ENCODE assay signal across 1 cellular context in genomic region chr13:48414501-48414900, GRCh38.
TF ChIP-seq lines count a peak whose summit lies in the region.

No MANE protein-coding gene starts in this region.

TF ChIP-seq in GM12878, 131 proteins besides CTCF, POLR2A, EP300 and RAD21:
- no peak for TF ChIP-seq ZBED1 (IDR thresholded peaks at IDR 0.05; ENCODE audit: borderline replicate concordance)
- no peak for TF ChIP-seq ATF7 (IDR thresholded peaks at IDR 0.05; ENCODE audit: low read depth)
- TF ChIP-seq JUNB (IDR thresholded peaks at IDR 0.05) = no peak
- TF ChIP-seq ZBTB33 (IDR thresholded peaks at IDR 0.05) = no peak
- no peak for TF ChIP-seq FOS (IDR thresholded peaks at IDR 0.05; ENCODE audit: borderline replicate concordance, extremely low read depth, insufficient read length)
- TF ChIP-seq, protein P1, sequence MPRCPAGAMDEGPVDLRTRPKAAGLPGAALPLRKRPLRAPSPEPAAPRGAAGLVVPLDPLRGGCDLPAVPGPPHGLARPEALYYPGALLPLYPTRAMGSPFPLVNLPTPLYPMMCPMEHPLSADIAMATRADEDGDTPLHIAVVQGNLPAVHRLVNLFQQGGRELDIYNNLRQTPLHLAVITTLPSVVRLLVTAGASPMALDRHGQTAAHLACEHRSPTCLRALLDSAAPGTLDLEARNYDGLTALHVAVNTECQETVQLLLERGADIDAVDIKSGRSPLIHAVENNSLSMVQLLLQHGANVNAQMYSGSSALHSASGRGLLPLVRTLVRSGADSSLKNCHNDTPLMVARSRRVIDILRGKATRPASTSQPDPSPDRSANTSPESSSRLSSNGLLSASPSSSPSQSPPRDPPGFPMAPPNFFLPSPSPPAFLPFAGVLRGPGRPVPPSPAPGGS (IDR thresholded peaks at IDR 0.05; ENCODE audit: borderline replicate concordance, insufficient read depth, low read depth, low read length, poor library complexity, severe bottlenecking) = no peak
- TF ChIP-seq RELA (IDR thresholded peaks at IDR 0.05; ENCODE audit: borderline replicate concordance, partially characterized antibody) = no peak
- TF ChIP-seq, protein P2, sequence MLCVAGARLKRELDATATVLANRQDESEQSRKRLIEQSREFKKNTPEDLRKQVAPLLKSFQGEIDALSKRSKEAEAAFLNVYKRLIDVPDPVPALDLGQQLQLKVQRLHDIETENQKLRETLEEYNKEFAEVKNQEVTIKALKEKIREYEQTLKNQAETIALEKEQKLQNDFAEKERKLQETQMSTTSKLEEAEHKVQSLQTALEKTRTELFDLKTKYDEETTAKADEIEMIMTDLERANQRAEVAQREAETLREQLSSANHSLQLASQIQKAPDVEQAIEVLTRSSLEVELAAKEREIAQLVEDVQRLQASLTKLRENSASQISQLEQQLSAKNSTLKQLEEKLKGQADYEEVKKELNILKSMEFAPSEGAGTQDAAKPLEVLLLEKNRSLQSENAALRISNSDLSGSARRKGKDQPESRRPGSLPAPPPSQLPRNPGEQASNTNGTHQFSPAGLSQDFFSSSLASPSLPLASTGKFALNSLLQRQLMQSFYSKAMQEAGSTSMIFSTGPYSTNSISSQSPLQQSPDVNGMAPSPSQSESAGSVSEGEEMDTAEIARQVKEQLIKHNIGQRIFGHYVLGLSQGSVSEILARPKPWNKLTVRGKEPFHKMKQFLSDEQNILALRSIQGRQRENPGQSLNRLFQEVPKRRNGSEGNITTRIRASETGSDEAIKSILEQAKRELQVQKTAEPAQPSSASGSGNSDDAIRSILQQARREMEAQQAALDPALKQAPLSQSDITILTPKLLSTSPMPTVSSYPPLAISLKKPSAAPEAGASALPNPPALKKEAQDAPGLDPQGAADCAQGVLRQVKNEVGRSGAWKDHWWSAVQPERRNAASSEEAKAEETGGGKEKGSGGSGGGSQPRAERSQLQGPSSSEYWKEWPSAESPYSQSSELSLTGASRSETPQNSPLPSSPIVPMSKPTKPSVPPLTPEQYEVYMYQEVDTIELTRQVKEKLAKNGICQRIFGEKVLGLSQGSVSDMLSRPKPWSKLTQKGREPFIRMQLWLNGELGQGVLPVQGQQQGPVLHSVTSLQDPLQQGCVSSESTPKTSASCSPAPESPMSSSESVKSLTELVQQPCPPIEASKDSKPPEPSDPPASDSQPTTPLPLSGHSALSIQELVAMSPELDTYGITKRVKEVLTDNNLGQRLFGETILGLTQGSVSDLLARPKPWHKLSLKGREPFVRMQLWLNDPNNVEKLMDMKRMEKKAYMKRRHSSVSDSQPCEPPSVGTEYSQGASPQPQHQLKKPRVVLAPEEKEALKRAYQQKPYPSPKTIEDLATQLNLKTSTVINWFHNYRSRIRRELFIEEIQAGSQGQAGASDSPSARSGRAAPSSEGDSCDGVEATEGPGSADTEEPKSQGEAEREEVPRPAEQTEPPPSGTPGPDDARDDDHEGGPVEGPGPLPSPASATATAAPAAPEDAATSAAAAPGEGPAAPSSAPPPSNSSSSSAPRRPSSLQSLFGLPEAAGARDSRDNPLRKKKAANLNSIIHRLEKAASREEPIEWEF (IDR thresholded peaks at IDR 0.05; ENCODE audit: insufficient replicate concordance, low read depth, low read length) = no peak
- TF ChIP-seq, protein P3, sequence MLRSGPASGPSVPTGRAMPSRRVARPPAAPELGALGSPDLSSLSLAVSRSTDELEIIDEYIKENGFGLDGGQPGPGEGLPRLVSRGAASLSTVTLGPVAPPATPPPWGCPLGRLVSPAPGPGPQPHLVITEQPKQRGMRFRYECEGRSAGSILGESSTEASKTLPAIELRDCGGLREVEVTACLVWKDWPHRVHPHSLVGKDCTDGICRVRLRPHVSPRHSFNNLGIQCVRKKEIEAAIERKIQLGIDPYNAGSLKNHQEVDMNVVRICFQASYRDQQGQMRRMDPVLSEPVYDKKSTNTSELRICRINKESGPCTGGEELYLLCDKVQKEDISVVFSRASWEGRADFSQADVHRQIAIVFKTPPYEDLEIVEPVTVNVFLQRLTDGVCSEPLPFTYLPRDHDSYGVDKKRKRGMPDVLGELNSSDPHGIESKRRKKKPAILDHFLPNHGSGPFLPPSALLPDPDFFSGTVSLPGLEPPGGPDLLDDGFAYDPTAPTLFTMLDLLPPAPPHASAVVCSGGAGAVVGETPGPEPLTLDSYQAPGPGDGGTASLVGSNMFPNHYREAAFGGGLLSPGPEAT (IDR thresholded peaks at IDR 0.05; ENCODE audit: low read depth) = no peak
- TF ChIP-seq EZH2 (IDR thresholded peaks at IDR 0.05; ENCODE audit: borderline replicate concordance, control insufficient read depth, low read depth, low read length) = no peak
- TF ChIP-seq, protein P4, sequence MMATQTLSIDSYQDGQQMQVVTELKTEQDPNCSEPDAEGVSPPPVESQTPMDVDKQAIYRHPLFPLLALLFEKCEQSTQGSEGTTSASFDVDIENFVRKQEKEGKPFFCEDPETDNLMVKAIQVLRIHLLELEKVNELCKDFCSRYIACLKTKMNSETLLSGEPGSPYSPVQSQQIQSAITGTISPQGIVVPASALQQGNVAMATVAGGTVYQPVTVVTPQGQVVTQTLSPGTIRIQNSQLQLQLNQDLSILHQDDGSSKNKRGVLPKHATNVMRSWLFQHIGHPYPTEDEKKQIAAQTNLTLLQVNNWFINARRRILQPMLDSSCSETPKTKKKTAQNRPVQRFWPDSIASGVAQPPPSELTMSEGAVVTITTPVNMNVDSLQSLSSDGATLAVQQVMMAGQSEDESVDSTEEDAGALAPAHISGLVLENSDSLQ (IDR thresholded peaks at IDR 0.05) = no peak
- TF ChIP-seq REST (IDR thresholded peaks at IDR 0.05; ENCODE audit: low read depth, low read length) = no peak
- TF ChIP-seq E2F4 (IDR thresholded peaks at IDR 0.05; ENCODE audit: low read depth, low read length) = no peak
- no peak for TF ChIP-seq POLR2AphosphoS2 (IDR thresholded peaks at IDR 0.05; ENCODE audit: low read depth, low read length)
- no peak for TF ChIP-seq CBX5 (IDR thresholded peaks at IDR 0.05; ENCODE audit: low read depth)
- no peak for TF ChIP-seq TCF7 (IDR thresholded peaks at IDR 0.05; ENCODE audit: borderline replicate concordance)
TF ChIP-seq in GM12878: peak in this region for 0.
